8 cellular contexts compared by ENCODE assay signal in the genomic region with DNA sequence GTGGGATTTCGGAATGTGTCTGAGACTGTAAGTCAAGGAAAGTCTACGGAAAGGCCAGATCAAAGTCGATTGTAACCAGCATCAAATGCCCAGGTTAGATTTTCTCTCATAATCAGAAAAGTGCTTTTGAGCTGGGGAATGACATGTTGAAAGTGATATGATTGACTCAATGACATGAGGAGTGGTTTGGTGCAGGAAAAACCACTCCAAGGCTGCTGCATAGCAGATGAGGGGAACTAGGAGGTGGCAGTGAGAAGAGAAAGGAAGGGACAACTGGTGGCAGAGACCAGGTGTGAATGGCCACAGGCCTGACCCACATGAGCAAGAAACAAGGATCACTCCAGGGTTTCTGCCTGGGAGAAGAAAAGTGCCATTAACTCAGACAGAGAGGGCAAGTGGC. TPM values are rescaled to one million over a fixed set of nuclear protein-coding genes. Genes with fewer than 3 reads are reported as not detected.
A peak's percentile ranks its signal among the peaks of the same experiment; 100 is the strongest.
DNase-seq lines count a peak whose midpoint lies in the region; ATAC-seq and TF ChIP-seq lines count a peak whose summit lies in the region.

No MANE protein-coding gene starts in this region.

- no peak for ATAC-seq in left cardiac atrium
- ATAC-seq in HG03565 (IDR thresholded peaks at IDR 0.05; ENCODE audit: unreplicated experiment), result no peak

- H3K27me3 ChIP-seq in left ventricle myocardium inferior (ENCODE audit: low read depth), result no peaks in the 10 kb centered on the region
- H3K27me3 ChIP-seq in mammary epithelial cell (ENCODE audit: insufficient read depth, low read length), result no peaks in the 10 kb centered on the region
- H3K27me3 ChIP-seq in uterus, result no peaks in the 10 kb centered on the region

- in situ Hi-C loops in mammary epithelial cell (cut with MboI; ENCODE audit: low sequenced_read_pairs in 2 of 2), result no loop called here

- H3K36me3 ChIP-seq in left ventricle myocardium inferior (no peaks in the 10 kb centered on the region), mammary epithelial cell (ENCODE audit: insufficient read depth, low read length) (no peaks in the 10 kb centered on the region), mesodermal cell (ENCODE audit: control insufficient read depth, insufficient read depth, low read length) (peaks cover 10% of the 10 kb centered on the region), uterus (no peaks in the 10 kb centered on the region)

- no TSS peak for BruUV-seq in mammary epithelial cell (replicated peaks; lab: Mats Ljungman, UMichigan)

- peak overlapping the region; percentile 92 for H3K27ac ChIP-seq in left ventricle myocardium inferior (replicated peaks)
- peak overlapping the region; percentile 68 for H3K27ac ChIP-seq in mammary epithelial cell (ENCODE audit: insufficient read depth, low read depth, low read length)
- H3K27ac ChIP-seq in mesodermal cell (ENCODE audit: low read depth, low read length, severe bottlenecking), result no peak overlapping the region
- peak overlapping the region; percentile 87 to 92 for H3K27ac ChIP-seq in uterus

- DNase-seq in left ventricle myocardium inferior, result no peak
- no peak for DNase-seq in left cardiac atrium
- no peak for DNase-seq in mammary epithelial cell
- no peak for DNase-seq in uterus
- DNase-seq in DMS153 treated with DMSO at 0.1 percent for 48 hours (lab: John Stamatoyannopoulos, UW; ENCODE audit: unreplicated experiment), result no peak
- DNase-seq in SKM-1 treated with dmso at 0.1 percent for 144 hours (lab: John Stamatoyannopoulos, UW; ENCODE audit: unreplicated experiment), result no peak

- no peak for TF ChIP-seq POLR2A in uterus (IDR thresholded peaks at IDR 0.05)

- H2AFZ ChIP-seq in mammary epithelial cell (ENCODE audit: low read depth, low read length), result peak overlapping the region; percentile 90

- no peak for TF ChIP-seq CTCF in left ventricle myocardium inferior (IDR thresholded peaks at IDR 0.05; ENCODE audit: borderline replicate concordance)
- TF ChIP-seq CTCF in mammary epithelial cell (conservative IDR thresholded peaks at IDR 0.05 in 1 of 2, IDR thresholded peaks at IDR 0.05 in 1 of 2; ENCODE audit: extremely low read depth in 1 of 2, insufficient read depth in 1 of 2, low read depth in 1 of 2, low read length in 2 of 2), result no peak
- TF ChIP-seq CTCF in uterus (IDR thresholded peaks at IDR 0.05), result no peak

- H3K4me1 ChIP-seq in left ventricle myocardium inferior (peaks cover 65% of the 10 kb centered on the region), mammary epithelial cell (ENCODE audit: insufficient read depth, low read length) (peaks cover 29% of the 10 kb centered on the region), mesodermal cell (ENCODE audit: control insufficient read depth, insufficient read depth, low read length, poor library complexity, severe bottlenecking) (peaks cover 26% of the 10 kb centered on the region), uterus (peaks cover 0 to 14% of the 10 kb centered on the region in 2 donors)

- H3K4me2 ChIP-seq in mammary epithelial cell (ENCODE audit: insufficient read depth, low read depth, low read length), result peak overlapping the region; percentile 92

- H3K4me3 ChIP-seq in left ventricle myocardium inferior, result peak overlapping the region; percentile 93
- peak overlapping the region; percentile 69 to 79 (median 75) for H3K4me3 ChIP-seq in mammary epithelial cell (replicated peaks in 1 of 3; ENCODE audit: insufficient read depth in 1 of 3, low read depth in 2 of 3, low read length in 3 of 3)
- peak overlapping the region; percentile 85 for H3K4me3 ChIP-seq in mesodermal cell (ENCODE audit: extremely low read depth, insufficient read depth, low read length, poor library complexity, severe bottlenecking)
- H3K4me3 ChIP-seq in uterus, result peak overlapping the region; percentile 64 to 66

- no peaks in the 10 kb centered on the region for H4K20me1 ChIP-seq in mammary epithelial cell (ENCODE audit: insufficient read depth, low read length)

- H3K9me3 ChIP-seq in left ventricle myocardium inferior (replicated peaks) (no peaks in the 10 kb centered on the region), mammary epithelial cell (replicated peaks; ENCODE audit: insufficient read depth, low read length) (no peaks in the 10 kb centered on the region), mesodermal cell (ENCODE audit: control insufficient read depth, low read length) (no peaks in the 10 kb centered on the region), uterus (no peaks in the 10 kb centered on the region)

- dilution Hi-C loops in mammary epithelial cell (cut with HindIII; ENCODE audit: low sequenced_read_pairs), result no loop called here

- intact Hi-C loops in left ventricle myocardium inferior (cut with micrococcal nuclease), result no loop called here
- intact Hi-C loops in left cardiac atrium (cut with DNase I), result no loop called here
- intact Hi-C loops in mammary epithelial cell (cut with micrococcal nuclease), result loop anchor here (2.0 kb wide), 1 partner anchor 40 kb away; no protein-coding TSS in a partner anchor
- intact Hi-C loops in uterus (cut with DNase I; ENCODE audit: low total_unique reads), result no loop called here

- peak overlapping the region; percentile 79 for H3K9ac ChIP-seq in mammary epithelial cell (ENCODE audit: insufficient read depth, low read length)

- peaks cover 59% of the 10 kb centered on the region for H3K79me2 ChIP-seq in mammary epithelial cell (ENCODE audit: insufficient read depth, low read length)

- WGBS in mammary epithelial cell (ENCODE audit: low coverage, missing lambda C conversion rate), result 15% methylated on average over 3 of the region's 3 CpGs
- WGBS in mesodermal cell (ENCODE audit: insufficient coverage in 2 of 2), 2 experiments, result 53 to 59% methylated on average over 3 of the region's 3 CpGs

- CTCF ChIA-PET in mammary epithelial cell (lab: Charles Lee; ENCODE audit: low non-redundant PET), result no interaction called here

RNA-seq across cellular contexts. Expression of a gene that starts 0.8 kb away (rescaled TPM):
- total RNA-seq in left ventricle myocardium inferior (19.6 TPM), left cardiac atrium (10 to 100 TPM; 26.4 to 35.5 TPM), mammary epithelial cell (100 to 1,000 TPM in 1 of 2 donors, 10 to 100 TPM in 1; 57.2 to 125 TPM), uterus (10 to 100 TPM in 3 of 4 donors, 1 to 10 TPM in 1; 8.2 to 44.2 (median 18.5) TPM)
- 42.0 TPM for polyA plus RNA-seq in mammary epithelial cell
- 64.4 TPM for polyA minus RNA-seq in mammary epithelial cell
- polyA plus RNA-seq in mesodermal cell (2013, experiment 1 of 2), result 16.0 TPM
- polyA plus RNA-seq in mesodermal cell (2013, experiment 2 of 2), result 15.4 TPM

RNA-seq across cellular contexts. Expression of a gene that starts 20.9 kb away (rescaled TPM):
- 2.5 TPM for total RNA-seq in left ventricle myocardium inferior
- total RNA-seq in left cardiac atrium, result under 1 TPM in 1 of 2 donors, not detected in 1; 0.38 TPM
- total RNA-seq in mammary epithelial cell, result 10 to 100 TPM in 1 of 2 donors, under 1 TPM in 1; 0.17 to 18.2 TPM
- 21.4 TPM for polyA plus RNA-seq in mammary epithelial cell
- 1.0 TPM for polyA minus RNA-seq in mammary epithelial cell
- polyA plus RNA-seq in mesodermal cell (2013, experiment 1 of 2), result 33.6 TPM
- 29.0 TPM for polyA plus RNA-seq in mesodermal cell (2013, experiment 2 of 2)
- 1 to 10 TPM in 1 of 4 donors, not detected in 3; 2.8 TPM for total RNA-seq in uterus
